34 cellular contexts compared by ENCODE assay signal in genomic region chr2:42404666-42405065, GRCh38.
"Had no signal": no experiment of that assay in that cellular context is flagged by ENCODE, and none has a peak within 500 bp of the region (broad histone marks: within the 10 kb centered on the region; RNA-seq: fewer than 3 reads in every experiment).

No MANE protein-coding gene starts in this region.

- H3K9me3 Mint-ChIP-seq: brain; nephron progenitor cell; T-helper 2 cell treated with Interferon-gamma antibody and Interleukin-4, amounts not matched to agents 5 μg/mL and 100 μg/mL, for 36 hours had no signal

- H3K4me3 Mint-ChIP-seq: activated naive CD8-positive, alpha-beta T cell; brain; nephron progenitor cell; T-helper 2 cell treated with Interferon-gamma antibody and Interleukin-4, amounts not matched to agents 5 μg/mL and 100 μg/mL, for 36 hours had no signal

- H3K27ac ChIP-seq: ascending aorta, cardiac muscle cell, colonic mucosa, epithelial cell of prostate, esophagus squamous epithelium, left lung, lower lobe of right lung, neutrophil, ovary, sigmoid colon, suprapubic skin, tibial nerve had no signal

- H3K4me1 ChIP-seq: ascending aorta, colonic mucosa, esophagus squamous epithelium, left lung, lower lobe of right lung, sigmoid colon, suprapubic skin, tibial nerve had no signal

- DNase-seq: activated CD4-positive, alpha-beta T cell treated with anti-CD3 and anti-CD28 coated beads for 4 hours; activated CD4-positive, alpha-beta T cell treated with anti-CD3 and anti-CD28 coated beads, Interleukin-2, amount 50 U/mL, for 4 hours; activated CD8-positive, alpha-beta memory T cell treated with anti-CD3 and anti-CD28 coated beads for 24 hours; activated effector memory CD4-positive, alpha-beta T cell treated with Interleukin-2 at 50 U/mL for 16 hours; activated naive CD4-positive, alpha-beta T cell treated with Interleukin-2 at 50 U/mL for 16 hours; cerebellar nuclear complex; colonic mucosa; effector CD8-positive, alpha-beta T cell; esophagus squamous epithelium; kidney glomerular epithelial cell; left lung; lower lobe of right lung; mesendoderm; mucosa of descending colon; nephron progenitor cell; ovary; retina; sigmoid colon; stimulated activated CD4-positive, alpha-beta T cell treated with anti-CD3 and anti-CD28 coated beads, Interleukin-15, amount 100 ng/mL, for 24 hours; stimulated activated CD4-positive, alpha-beta T cell treated with anti-CD3 and anti-CD28 coated beads, Interleukin-2, amount 100 ng/mL, for 24 hours; stimulated activated naive CD4-positive, alpha-beta T cell; T-helper 1 cell had no signal

- H3K4me3 ChIP-seq: ascending aorta, cardiac muscle cell, colonic mucosa, esophagus squamous epithelium, left lung, lower lobe of right lung, mucosa of descending colon, ovary, sigmoid colon, suprapubic skin, tibial nerve had no signal

- H3K27me3 Mint-ChIP-seq: activated naive CD8-positive, alpha-beta T cell; progenitor cell of endocrine pancreas had no signal

- H3K27me3 ChIP-seq: ascending aorta, cardiac muscle cell, colonic mucosa, esophagus squamous epithelium, left lung, neutrophil, ovary, sigmoid colon, suprapubic skin, tibial nerve had no signal

- H3K9me3 ChIP-seq: ascending aorta, colonic mucosa, esophagus squamous epithelium, left lung, lower lobe of right lung, mucosa of descending colon, neutrophil, ovary, sigmoid colon, suprapubic skin had no signal

- H3K27ac Mint-ChIP-seq: activated naive CD8-positive, alpha-beta T cell; brain; progenitor cell of endocrine pancreas; T-helper 2 cell treated with Interferon-gamma antibody and Interleukin-4, amounts not matched to agents 5 μg/mL and 100 μg/mL, for 36 hours had no signal

- FAIRE-seq: endometrium, frontal cortex had no signal

- ATAC-seq: left lung, lower lobe of right lung, mucosa of descending colon had no signal

- H3K36me3 ChIP-seq: ascending aorta, cardiac muscle cell, colonic mucosa, esophagus squamous epithelium, left lung, lower lobe of right lung, neutrophil, ovary, sigmoid colon, suprapubic skin, tibial nerve had no signal

- H3K36me3 Mint-ChIP-seq: activated naive CD8-positive, alpha-beta T cell; brain had no signal
